ENCODE assay signal across 8 cellular contexts in the genomic region with DNA sequence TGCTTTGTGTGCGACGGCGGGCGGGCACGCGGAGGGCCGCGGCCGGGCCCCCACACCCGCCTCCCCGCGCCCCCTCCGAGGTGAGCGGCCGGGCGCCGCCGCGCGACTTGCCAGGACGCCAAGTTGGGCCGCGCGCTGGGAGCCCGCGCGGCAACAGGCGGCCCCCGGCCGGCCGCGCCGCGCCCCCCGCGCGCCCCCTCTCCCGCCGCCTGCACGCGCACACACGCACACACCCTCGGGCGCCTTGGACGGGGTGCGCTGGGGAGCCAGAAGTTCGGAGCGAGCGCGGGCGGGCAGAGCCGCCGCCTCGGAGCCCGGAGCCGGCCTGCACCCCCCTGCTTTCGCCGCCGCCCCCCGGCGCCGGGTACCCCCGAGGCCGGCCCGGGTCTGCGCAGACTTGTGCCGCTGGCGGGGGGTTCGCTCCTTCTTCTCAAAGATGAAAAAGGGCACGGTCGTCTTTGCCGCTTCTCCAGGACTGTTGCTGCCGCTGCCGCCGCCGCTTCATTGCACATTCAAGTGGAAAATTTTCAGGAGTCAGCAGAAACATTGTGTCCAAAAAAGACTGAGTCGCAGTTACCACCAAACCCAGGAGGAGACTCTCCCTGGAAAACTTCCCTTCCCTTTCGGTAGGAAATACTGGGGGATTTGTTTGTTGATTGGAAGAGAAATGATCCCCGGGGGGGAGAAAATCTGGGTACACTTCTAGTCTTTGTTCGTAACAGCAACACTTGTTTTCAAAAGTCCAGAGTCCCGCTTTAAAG. TPM values are rescaled to one million over a fixed set of nuclear protein-coding genes. Genes with fewer than 3 reads are reported as not detected.
DNase-seq lines count a peak whose midpoint lies in the region; ATAC-seq and TF ChIP-seq lines count a peak whose summit lies in the region.

No MANE protein-coding gene starts in this region.

- no peaks in the 10 kb centered on the region for H3K27me3 ChIP-seq in colonic mucosa
- peaks cover 0 to 83% of the 10 kb centered on the region in 2 donors for H3K27me3 ChIP-seq in left lung
- H3K27me3 ChIP-seq in stomach = peaks cover 0 to 16% (median 0%) of the 10 kb centered on the region in 3 donors

- H3K9ac ChIP-seq in colonic mucosa (ENCODE audit: low read depth in 2 of 2, low read length in 2 of 2) = peak overlapping the region; percentile 82 to 94

- TF ChIP-seq EP300 in stomach (IDR thresholded peaks at IDR 0.05) = no peak

- intact Hi-C loops in colonic mucosa (cut with DNase I) (loop anchor here (5.0 kb wide), 1 partner anchor 217 kb away; no protein-coding TSS in a partner anchor), left lung (cut with DNase I) (no loop called here), stomach (cut with DNase I; ENCODE audit: low total_unique reads) (no loop called here)

- TF ChIP-seq CTCF in colonic mucosa (IDR thresholded peaks at IDR 0.05) = no peak
- no peak for TF ChIP-seq CTCF in left lung (IDR thresholded peaks at IDR 0.05)
- no peak for TF ChIP-seq CTCF in stomach (IDR thresholded peaks at IDR 0.05)

- 1 to 6% (median 2%) methylated on average over 9 to 76 of the region's 81 CpGs for WGBS in stomach, 5 donors

- DNase-seq in activated T-cell treated with anti-CD3 and anti-CD28 coated beads, Interleukin-2, amount 50 U/mL, for 1 hour = peak; percentile 25
- DNase-seq in activated T-cell treated with anti-CD3 and anti-CD28 coated beads for 4 hours = no peak
- peak; percentile 19 for DNase-seq in NCI-H774 (lab: John Stamatoyannopoulos, UW)
- no peak for DNase-seq in colonic mucosa
- DNase-seq in left lung = peak in 1 of 2 donors; percentile 76
- peak; percentile 38 for DNase-seq in stomach
- DNase-seq in NCI-H1930 (lab: John Stamatoyannopoulos, UW) = no peak
- DNase-seq in kidney glomerular epithelial cell (lab: John Stamatoyannopoulos, UW) = no peak

- H3K36me3 ChIP-seq in colonic mucosa (no peaks in the 10 kb centered on the region), left lung (no peaks in the 10 kb centered on the region), stomach (no peaks in the 10 kb centered on the region)

- H3K27ac ChIP-seq in colonic mucosa = peak overlapping the region; percentile 86
- peak overlapping the region; percentile 88 to 96 for H3K27ac ChIP-seq in left lung
- H3K27ac ChIP-seq in stomach = peak overlapping the region; percentile 96 to 100 (median 99)

- ATAC-seq in left lung = no peak

- H3K4me1 ChIP-seq in colonic mucosa (no peaks in the 10 kb centered on the region), left lung (peaks cover 8 to 26% of the 10 kb centered on the region in 2 donors), stomach (peaks cover 8 to 50% (median 32%) of the 10 kb centered on the region in 4 donors)

- H3K4me3 ChIP-seq in colonic mucosa (peak overlapping the region; percentile 62), left lung (peak overlapping the region; percentile 56 to 59), stomach (peak overlapping the region; percentile 66 to 88 (median 76))

- no peaks in the 10 kb centered on the region for H3K9me3 ChIP-seq in colonic mucosa
- H3K9me3 ChIP-seq in left lung = no peaks in the 10 kb centered on the region
- H3K9me3 ChIP-seq in stomach = no peaks in the 10 kb centered on the region

- no peak for TF ChIP-seq POLR2A in stomach (IDR thresholded peaks at IDR 0.05)

RNA-seq across cellular contexts. Expression of gene TEAD1, which starts 0.9 kb away (rescaled TPM):
- 10 to 100 TPM; 32.7 to 56.7 TPM for total RNA-seq in colonic mucosa
- 10 to 100 TPM; 58.1 to 87.3 TPM for total RNA-seq in left lung
- 100 to 1,000 TPM in 1 of 5 donors, 10 to 100 TPM in 4; 52.5 to 133 (median 85.0) TPM for total RNA-seq in stomach
- polyA plus RNA-seq in stomach = 10 to 100 TPM in 1 of 3 donors, 1 to 10 TPM in 2; 4.9 to 13.1 (median 8.4) TPM

Comparison
In these comparisons a context has a peak if more than half of its experiments do, and no peak if none do; other contexts are left out.
1. DNase-seq: peak in activated T-cell treated with anti-CD3 and anti-CD28 coated beads, Interleukin-2, amount 50 U/mL, for 1 hour (single experiment), NCI-H774 (single experiment) and stomach (single experiment); none in activated T-cell treated with anti-CD3 and anti-CD28 coated beads for 4 hours (single experiment), colonic mucosa (single experiment), NCI-H1930 (0 of 2) and kidney glomerular epithelial cell (single experiment).
2. Peak in every context shown above with its lines, with median percentiles within 50 percentile points of each other: H3K27ac ChIP-seq and H3K4me3 ChIP-seq.